In the genomic region with DNA sequence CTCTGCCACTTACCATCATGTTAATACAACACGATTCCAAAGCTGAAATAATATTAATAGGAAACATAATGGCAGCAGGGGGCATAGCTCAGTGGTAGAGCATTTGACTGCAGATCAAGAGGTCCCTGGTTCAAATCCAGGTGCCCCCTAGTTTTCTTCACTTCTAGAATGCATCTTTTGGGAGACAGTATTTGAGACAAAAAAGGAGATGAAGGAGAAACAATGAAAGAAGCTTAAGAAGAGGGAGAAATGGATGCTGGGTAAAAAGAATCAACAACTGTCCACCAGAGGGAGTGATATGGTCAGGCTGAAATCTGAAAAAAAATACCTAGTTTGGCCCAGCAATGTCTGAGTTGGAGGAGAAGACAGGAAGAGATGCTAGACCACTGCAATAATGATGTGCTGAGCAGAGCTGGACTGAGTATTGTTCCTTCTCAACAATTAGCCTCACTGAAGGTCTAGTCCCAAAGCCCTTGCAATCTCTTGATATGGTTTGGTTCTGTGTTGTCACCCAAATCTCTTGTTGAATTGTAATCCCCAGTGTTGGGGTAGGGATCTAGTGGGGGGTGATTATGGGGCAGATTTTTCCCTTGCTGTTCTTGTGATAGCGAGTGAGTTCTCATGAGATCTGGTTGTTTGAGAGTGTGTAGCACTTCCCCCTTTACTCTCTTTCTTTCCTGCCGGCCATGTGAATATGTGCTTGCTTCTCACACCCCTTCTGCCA, we compare ENCODE assay signal across 8 cellular contexts. TPM values are rescaled to one million over a fixed set of nuclear protein-coding genes. Genes with fewer than 3 reads are reported as not detected.
DNase-seq lines count a peak whose midpoint lies in the region; ATAC-seq and TF ChIP-seq lines count a peak whose summit lies in the region.

No MANE protein-coding gene starts in this region.

- CTCF ChIA-PET in activated B cell treated with CpG ODN at 0.5 μM for 24 hours (lab: Charles Lee): interaction anchor here (0.8 to 2.5 kb wide), 6 partner anchors 12 to 434 kb away, joined by 3 to 9 read pairs (median 3); no protein-coding TSS in a partner anchor

- H3K4me1 ChIP-seq in right atrium auricular region: no peaks in the 10 kb centered on the region

- H3K9me3 ChIP-seq in right atrium auricular region: no peaks in the 10 kb centered on the region

- no peak overlapping the region for H3K27ac ChIP-seq in right atrium auricular region

- DNase-seq in COR-L47 (lab: John Stamatoyannopoulos, UW): peak; percentile 27
- peak; percentile 9 to 65 (median 28) for DNase-seq in NCI-H1417 (lab: John Stamatoyannopoulos, UW)
- no peak for DNase-seq in activated B cell treated with CpG ODN at 0.5 μM for 24 hours
- DNase-seq in right atrium auricular region (ENCODE audit: low spot score): peak; percentile 21
- DNase-seq in stimulated activated naive CD8-positive, alpha-beta T cell treated with anti-CD3 and anti-CD28 coated beads, Interleukin-15, Interleukin-2, amounts not matched to agents 100 U/mL and 50 U/mL, for 24 hours: no peak
- DNase-seq in activated naive CD4-positive, alpha-beta T cell treated with Interleukin-2 at 50 U/mL for 16 hours: no peak

- peaks cover 4% of the 10 kb centered on the region for H3K9me3 Mint-ChIP-seq in activated B cell treated with CpG ODN at 0.5 μM for 24 hours

- intact Hi-C loops in activated B cell treated with CpG ODN at 0.5 μM for 24 hours (cut with micrococcal nuclease): loop anchor here (1.0 to 10.0 kb wide), 3 partner anchors 112 to 315 kb away; partner anchors contain the start of gene ZNF746

- H3K36me3 Mint-ChIP-seq in activated B cell treated with CpG ODN at 0.5 μM for 24 hours (ENCODE audit: low read depth): no peaks in the 10 kb centered on the region

- H3K4me3 ChIP-seq in right atrium auricular region: no peak overlapping the region

- peak; percentile 73 for ATAC-seq in GM19395 (IDR thresholded peaks at IDR 0.05; ENCODE audit: unreplicated experiment)
- peak; percentile 49 for ATAC-seq in activated B cell treated with CpG ODN at 0.5 μM for 24 hours (ENCODE audit: low read depth)
- ATAC-seq in stimulated activated naive CD8-positive, alpha-beta T cell treated with anti-CD3 and anti-CD28 coated beads, Interleukin-15, Interleukin-2, amounts not matched to agents 100 U/mL and 50 U/mL, for 24 hours: peak; percentile 71
- no peak for ATAC-seq in HG03025 (IDR thresholded peaks at IDR 0.05; ENCODE audit: low FRiP score, unreplicated experiment)

- POLR2A ChIA-PET in activated B cell treated with CpG ODN at 0.5 μM for 24 hours (lab: Charles Lee): interaction anchor here (0.7 to 1.2 kb wide), 2 partner anchors 25 to 150 kb away, joined by 3 read pairs; partner anchors contain the start of gene ZNF777

- peaks cover under 1% of the 10 kb centered on the region for H3K27me3 Mint-ChIP-seq in activated B cell treated with CpG ODN at 0.5 μM for 24 hours

- TF ChIP-seq CTCF in activated B cell treated with CpG ODN at 0.5 μM for 24 hours (IDR thresholded peaks at IDR 0.05) (no peak), right atrium auricular region (IDR thresholded peaks at IDR 0.05) (peak; percentile 22 to 51)

- H3K4me3 Mint-ChIP-seq in activated B cell treated with CpG ODN at 0.5 μM for 24 hours: no peak overlapping the region

- H3K27me3 ChIP-seq in right atrium auricular region: no peaks in the 10 kb centered on the region

- H3K36me3 ChIP-seq in right atrium auricular region: no peaks in the 10 kb centered on the region

- no peak overlapping the region for H3K27ac Mint-ChIP-seq in activated B cell treated with CpG ODN at 0.5 μM for 24 hours

- H3K4me1 Mint-ChIP-seq in activated B cell treated with CpG ODN at 0.5 μM for 24 hours: no peaks in the 10 kb centered on the region

RNA-seq across cellular contexts. Expression of gene ZNF783, which starts 48.3 kb away (rescaled TPM):
- total RNA-seq in activated B cell treated with CpG ODN at 0.5 μM for 24 hours (28.5 and 34.1 TPM in 2 replicates), right atrium auricular region (1 to 10 TPM; 3.7 to 5.1 TPM)

Comparison
In these comparisons a context has a peak if more than half of its experiments do, and no peak if none do; other contexts are left out.
1. DNase-seq: peak in COR-L47 (single experiment), NCI-H1417 (3 of 3) and right atrium auricular region (single experiment); none in activated B cell treated with CpG ODN at 0.5 μM for 24 hours (single experiment), stimulated activated naive CD8-positive, alpha-beta T cell treated with anti-CD3 and anti-CD28 coated beads, Interleukin-15, Interleukin-2, amounts not matched to agents 100 U/mL and 50 U/mL, for 24 hours (single experiment) and activated naive CD4-positive, alpha-beta T cell treated with Interleukin-2 at 50 U/mL for 16 hours (single experiment).